8 cellular contexts compared by ENCODE assay signal in genomic region chr5:79025054-79025465, GRCh38. TPM values are rescaled to one million over a fixed set of nuclear protein-coding genes. Genes with fewer than 3 reads are reported as not detected.
DNase-seq lines count a peak whose midpoint lies in the region; ATAC-seq and TF ChIP-seq lines count a peak whose summit lies in the region.

No MANE protein-coding gene starts in this region.

- peak overlapping the region; percentile 66 for H3K9ac ChIP-seq in HUES64 (ENCODE audit: low read depth, low read length)

- H3K9me3 Mint-ChIP-seq in osteocyte (ENCODE audit: unreplicated experiment): no peaks in the 10 kb centered on the region

- H3K4me1 Mint-ChIP-seq in osteocyte (ENCODE audit: unreplicated experiment): peaks cover 19% of the 10 kb centered on the region

- H3K27me3 ChIP-seq in HUES64 (ENCODE audit: insufficient read depth, low read length) (no peaks in the 10 kb centered on the region), transverse colon (peaks cover 5% of the 10 kb centered on the region)

- H3K27ac Mint-ChIP-seq in osteocyte (ENCODE audit: unreplicated experiment): no peak overlapping the region

- H3K4me3 Mint-ChIP-seq in osteocyte (ENCODE audit: unreplicated experiment): peak overlapping the region; percentile 70

- WGBS in HUES64: 10% methylated on average over 13 of the region's 13 CpGs
- WGBS in transverse colon (ENCODE audit: low coverage in 1 of 2), 2 donors: 0 to 11% methylated on average over 5 to 13 of the region's 13 CpGs

- intact Hi-C loops in transverse colon (cut with DNase I; ENCODE audit: low total_unique reads): loop anchor here (10.0 kb wide), 1 partner anchor 210 kb away; the partner anchor contains the start of gene JMY

- peaks cover 20% of the 10 kb centered on the region for H3K27me3 Mint-ChIP-seq in osteocyte (ENCODE audit: unreplicated experiment)

- TF ChIP-seq POLR2A in transverse colon (IDR thresholded peaks at IDR 0.05): no peak

- H3K9me3 ChIP-seq in HUES64 (ENCODE audit: insufficient read depth, low read depth, low read length) (no peaks in the 10 kb centered on the region), transverse colon (no peaks in the 10 kb centered on the region)

- in situ Hi-C loops in transverse colon (cut with MboI; ENCODE audit: low pct_ligation_motif_present in 1 of 4, low pct_unique_long_range_greater_than_20kb in 1 of 4, low sequenced_read_pairs in 3 of 4): loop anchor here (10.0 to 25.0 kb wide), 3 partner anchors 110 to 430 kb away; no protein-coding TSS in a partner anchor

- ATAC-seq in GM18907 (IDR thresholded peaks at IDR 0.05; ENCODE audit: unreplicated experiment): no peak

- H3K36me3 ChIP-seq in HUES64 (ENCODE audit: insufficient read depth, low read length) (no peaks in the 10 kb centered on the region), transverse colon (no peaks in the 10 kb centered on the region)

- peak overlapping the region; percentile 52 for H3K4me3 ChIP-seq in HUES64 (ENCODE audit: low read length)
- peak overlapping the region in 2 of 4 donors; percentile 7 to 36 for H3K4me3 ChIP-seq in transverse colon

- DNase-seq in COLO829 (ENCODE audit: low spot score) (peak; percentile 28), RKO (ENCODE audit: low spot score) (peak; percentile 65), germinal center (ENCODE audit: low spot score) (peak; percentile 30), osteocyte (ENCODE audit: extremely low spot score, unreplicated experiment) (peak; percentile 86), transverse colon (peak; percentile 56)
- DNase-seq in activated effector memory CD4-positive, alpha-beta T cell treated with anti-CD3 and anti-CD28 coated beads, Interleukin-2, amount 50 U/mL, for 16 hours: peak; percentile 82

- peak; percentile 95 for TF ChIP-seq CTCF in osteocyte (IDR thresholded peaks at IDR 0.05)
- peak; percentile 86 to 97 (median 96) for TF ChIP-seq CTCF in transverse colon (IDR thresholded peaks at IDR 0.05)

- no peaks in the 10 kb centered on the region for H3K36me3 Mint-ChIP-seq in osteocyte (ENCODE audit: unreplicated experiment)

- H3K4me1 ChIP-seq in HUES64 (ENCODE audit: insufficient read depth, low read length) (peaks cover 13% of the 10 kb centered on the region), transverse colon (peaks cover 0 to 21% (median 5%) of the 10 kb centered on the region in 4 donors)

- H3K27ac ChIP-seq in HUES64 (ENCODE audit: low read depth, low read length): no peak overlapping the region
- peak overlapping the region in 1 of 4 donors; percentile 35 for H3K27ac ChIP-seq in transverse colon

- TF ChIP-seq EP300 in transverse colon (IDR thresholded peaks at IDR 0.05; ENCODE audit: low read depth): no peak

RNA-seq across cellular contexts. Expression of gene ARSB, which starts 40.0 kb away (rescaled TPM):
- polyA plus RNA-seq in HUES64 (2013, experiment 1 of 2): 8.9 TPM
- polyA plus RNA-seq in HUES64 (2013, experiment 2 of 2): 11.2 TPM
- total RNA-seq in osteocyte (34.9 and 36.0 TPM in 2 replicates), transverse colon (10 to 100 TPM in 3 of 4 donors, 1 to 10 TPM in 1; 9.1 to 12.7 (median 10.7) TPM)

RNA-seq across cellular contexts. Expression of gene DMGDH, which starts 44.4 kb away (rescaled TPM):
- 0.30 TPM for polyA plus RNA-seq in HUES64 (2013, experiment 1 of 2)
- polyA plus RNA-seq in HUES64 (2013, experiment 2 of 2): not detected
- total RNA-seq in osteocyte: 1.1 and 2.4 TPM in 2 replicates
- 1 to 10 TPM in 1 of 4 donors, under 1 TPM in 1, not detected in 2; 0.41 to 2.7 TPM for total RNA-seq in transverse colon

RNA-seq across cellular contexts. Expression of gene BHMT2, which starts 44.5 kb away (rescaled TPM):
- not detected for polyA plus RNA-seq in HUES64 (2013, experiment 1 of 2)
- not detected for polyA plus RNA-seq in HUES64 (2013, experiment 2 of 2)
- not detected in 2 replicates for total RNA-seq in osteocyte
- 10 to 100 TPM in 1 of 4 donors, 1 to 10 TPM in 3; 1.6 to 12.1 (median 2.5) TPM for total RNA-seq in transverse colon

Comparison
In these comparisons a context has a peak if more than half of its experiments do, and no peak if none do; other contexts are left out.
1. DNase-seq: peak in every context shown above with its lines; median percentile 86 in osteocyte; 82 in activated effector memory CD4-positive, alpha-beta T cell treated with anti-CD3 and anti-CD28 coated beads, Interleukin-2, amount 50 U/mL, for 16 hours; 65 in RKO; 56 in transverse colon; 30 in germinal center; 28 in COLO829.